ENCODE assay signal across 1 cellular context in genomic region chr4:184282251-184282713, GRCh38.
TF ChIP-seq lines count a peak whose summit lies in the region.

No MANE protein-coding gene starts in this region.

TF ChIP-seq in GM12878, 131 proteins besides CTCF, POLR2A, EP300 and RAD21 (continued from another document and continues in another):
- TF ChIP-seq PKNOX1 (IDR thresholded peaks at IDR 0.05) (peak; percentile 42; the same call in 1 of the 2 replicates), RCOR1 (conservative IDR thresholded peaks at IDR 0.05; ENCODE audit: low read depth, low read length) (no peak), CREM (IDR thresholded peaks at IDR 0.05; ENCODE audit: low read depth) (peak; percentile 29; the same call in 1 of the 2 replicates), USF1 (IDR thresholded peaks at IDR 0.05; ENCODE audit: borderline replicate concordance, extremely low read length, insufficient read depth, low read depth, low read length) (no peak), SMC3 (IDR thresholded peaks at IDR 0.05; ENCODE audit: borderline replicate concordance, low read length) (peak; percentile 42; the same call in 1 of the 2 replicates), DPF2 (IDR thresholded peaks at IDR 0.05) (peak; percentile 14), MTA2 (IDR thresholded peaks at IDR 0.05; ENCODE audit: low read depth) (no peak), YBX1 (IDR thresholded peaks at IDR 0.05) (no peak), WRNIP1 (IDR thresholded peaks at IDR 0.05; ENCODE audit: borderline replicate concordance, low read depth, low read length) (0 out of 2 replicates have a peak, but pooled peaks have one; percentile 65), PAX5 (IDR thresholded peaks at IDR 0.05; ENCODE audit: borderline replicate concordance, low read depth, low read length) (peak; percentile 61; the same call in 1 of the 2 replicates), BACH1 (IDR thresholded peaks at IDR 0.05; ENCODE audit: borderline replicate concordance) (no peak), E4F1 (IDR thresholded peaks at IDR 0.05; ENCODE audit: borderline replicate concordance, partially characterized antibody) (no peak), ZNF592 (IDR thresholded peaks at IDR 0.05) (peak; percentile 79; the same call in 1 of the 2 replicates), CREB1 (IDR thresholded peaks at IDR 0.05; ENCODE audit: low read depth) (no peak), RELB (IDR thresholded peaks at IDR 0.05; ENCODE audit: low read depth) (no peak), ZBTB11 (CRISPR knock-in tag; IDR thresholded peaks at IDR 0.05) (no peak), HCFC1 (IDR thresholded peaks at IDR 0.05; ENCODE audit: low read length) (0 out of 2 replicates have a peak, but pooled peaks have one; percentile 10), TAF1 (IDR thresholded peaks at IDR 0.05; ENCODE audit: borderline replicate concordance, low read depth, low read length) (peak; percentile 41; the same call in 1 of the 2 replicates), HDAC6 (IDR thresholded peaks at IDR 0.05; ENCODE audit: unreplicated experiment) (peak; percentile 31), BCL11A (IDR thresholded peaks at IDR 0.05; ENCODE audit: low read depth, low read length) (peak; percentile 32; the same call in 1 of the 2 replicates), BCL3 (IDR thresholded peaks at IDR 0.05; ENCODE audit: borderline replicate concordance, insufficient read depth, low read depth, low read length, poor library complexity, severe bottlenecking) (no peak), NBN (IDR thresholded peaks at IDR 0.05) (no peak), ZSCAN29 (IDR thresholded peaks at IDR 0.05) (0 out of 2 replicates have a peak, but pooled peaks have one; percentile 8), ATF3 (IDR thresholded peaks at IDR 0.05; ENCODE audit: borderline replicate concordance, extremely low read depth, low read depth, low read length) (no peak), ZZZ3 (IDR thresholded peaks at IDR 0.05; ENCODE audit: control insufficient read depth, insufficient read length, low read depth) (no peak), TCF7 (IDR thresholded peaks at IDR 0.05; ENCODE audit: borderline replicate concordance) (no peak), HDGF (IDR thresholded peaks at IDR 0.05) (no peak), YY1 (IDR thresholded peaks at IDR 0.05; ENCODE audit: low read depth, low read length) (no peak; the same call in 1 of the 2 replicates), ZNF622 (IDR thresholded peaks at IDR 0.05) (no peak), NR2F1 (conservative IDR thresholded peaks at IDR 0.05) (peak; percentile 52), SMAD5 (IDR thresholded peaks at IDR 0.05; ENCODE audit: low read depth) (0 out of 2 replicates have a peak, but pooled peaks have one; percentile 26), GATAD2B (conservative IDR thresholded peaks at IDR 0.05; ENCODE audit: low read depth) (peak; percentile 31; the same call in 1 of the 2 replicates), IRF3 (IDR thresholded peaks at IDR 0.05) (no peak), SIX5 (IDR thresholded peaks at IDR 0.05; ENCODE audit: low read depth, low read length, severe bottlenecking) (no peak), LARP7 (IDR thresholded peaks at IDR 0.05) (peak; percentile 65; the same call in 1 of the 2 replicates), PRDM15 (CRISPR knock-in tag; IDR thresholded peaks at IDR 0.05) (no peak), TCF12 (IDR thresholded peaks at IDR 0.05; ENCODE audit: low read depth, low read length) (0 out of 2 replicates have a peak, but pooled peaks have one; percentile 39), CHD1 (IDR thresholded peaks at IDR 0.05; ENCODE audit: low read depth, low read length) (0 out of 2 replicates have a peak, but pooled peaks have one; percentile 19), POU2F2 (IDR thresholded peaks at IDR 0.05; ENCODE audit: borderline replicate concordance, low read depth, low read length) (peak; percentile 44; the same call in 1 of the 3 replicates)
